In the genomic region with DNA sequence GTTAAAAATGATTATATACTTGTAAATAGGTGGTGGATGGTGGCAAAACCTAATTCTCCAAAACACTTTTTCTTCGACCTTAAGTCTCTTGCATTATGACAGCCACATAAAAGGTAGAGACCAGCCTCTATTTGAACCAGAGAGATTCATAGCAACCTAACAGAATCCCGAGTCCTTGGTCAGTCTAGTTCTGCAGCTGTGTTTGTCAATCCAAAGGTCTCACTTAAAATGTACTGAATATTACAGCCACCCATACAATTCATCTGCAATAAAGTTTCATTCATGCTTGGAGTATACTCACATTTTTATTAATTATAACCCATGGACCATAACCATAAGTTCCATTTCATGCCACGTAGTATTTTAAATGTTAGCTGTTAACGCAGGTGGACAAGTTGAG, we compare ENCODE assay signal across 20 cellular contexts.
DNase-seq lines count a peak whose midpoint lies in the region; ATAC-seq, FAIRE-seq and TF ChIP-seq lines count a peak whose summit lies in the region.
"Had no signal": no experiment of that assay in that cellular context is flagged by ENCODE, and none has a peak within 500 bp of the region (broad histone marks: within the 10 kb centered on the region; RNA-seq: fewer than 3 reads in every experiment).

No MANE protein-coding gene starts in this region.

- no peak overlapping the region for H2AFZ ChIP-seq in HepG2 (ENCODE audit: low read length)
- H2AFZ ChIP-seq: GM23338 had no signal

- POLR2A ChIA-PET in HepG2 (lab: Yijun Ruan, JAX), result no interaction called here

- H3K27ac ChIP-seq in SJCRH30 (no peak overlapping the region), HepG2 (ENCODE audit: extremely low read length, insufficient read depth, low read length) (no peak overlapping the region), small intestine (ENCODE audit: low read depth in 1 of 2, low read length in 1 of 2) (no peak overlapping the region), uterus (no peak overlapping the region)

- in situ Hi-C loops in HepG2 (cut with HindIII; ENCODE audit: extremely low pct_ligation_motif_present, low pct_unique_long_range_greater_than_20kb), result no loop called here

- H3K36me3 ChIP-seq in SJCRH30, result no peaks in the 10 kb centered on the region
- H3K36me3 ChIP-seq in HepG2 (replicated peaks in 1 of 2; ENCODE audit: control insufficient read depth in 1 of 2, insufficient read depth in 2 of 2, low read length in 2 of 2), result no peaks in the 10 kb centered on the region
- H3K36me3 ChIP-seq in mucosa of descending colon (ENCODE audit: low read depth), result no peaks in the 10 kb centered on the region
- H3K36me3 ChIP-seq in small intestine (ENCODE audit: control insufficient read depth in 2 of 2, insufficient read depth in 2 of 2, low read length in 2 of 2), result no peaks in the 10 kb centered on the region
- H3K36me3 ChIP-seq in uterus, result no peaks in the 10 kb centered on the region

- TF ChIP-seq POLR2A in HepG2 (IDR thresholded peaks at IDR 0.05; ENCODE audit: insufficient read depth in 1 of 2, low read depth in 2 of 2, low read length in 2 of 2) (no peak), uterus (IDR thresholded peaks at IDR 0.05) (no peak)

- TF ChIP-seq CTCF in HepG2 (CRISPR knock-in tag; IDR thresholded peaks at IDR 0.05) (no peak), mucosa of descending colon (IDR thresholded peaks at IDR 0.05) (no peak), uterus (IDR thresholded peaks at IDR 0.05) (no peak)

- no peaks in the 10 kb centered on the region for H3K9me3 ChIP-seq in SJCRH30 (replicated peaks)
- H3K9me3 ChIP-seq in HepG2 (ENCODE audit: low read length), result no peaks in the 10 kb centered on the region
- H3K9me3 ChIP-seq in mucosa of descending colon, result no peaks in the 10 kb centered on the region
- no peaks in the 10 kb centered on the region for H3K9me3 ChIP-seq in small intestine (ENCODE audit: control insufficient read depth, low read depth)
- no peaks in the 10 kb centered on the region for H3K9me3 ChIP-seq in uterus

- no peak for TF ChIP-seq EP300 in HepG2 (IDR thresholded peaks at IDR 0.05; ENCODE audit: low read depth in 2 of 2, low read length in 2 of 2)
- TF ChIP-seq EP300 in HepG2 (CRISPR knock-in tag; IDR thresholded peaks at IDR 0.05; ENCODE audit: borderline replicate concordance), result no peak

- DNase-seq in SJCRH30 (peak; percentile 14 to 50), HepG2 (ENCODE audit: low spot score) (no peak), mucosa of descending colon (peak in 1 of 3 donors; percentile 6), small intestine (peak; percentile 7), uterus (no peak), A172 (ENCODE audit: low spot score) (no peak)
- DNase-seq in activated CD8-positive, alpha-beta memory T cell treated with anti-CD3 and anti-CD28 coated beads for 24 hours, result no peak
- DNase-seq: 8988T; C1 segment of cervical spinal cord; Calu3; CD4-positive, alpha-beta memory T cell; COR-L47; DMS53; DMS79 treated with DMSO at 0.1 percent for 48 hours; GF-D8; H9 had no signal

- H3K79me2 ChIP-seq in HepG2 (ENCODE audit: insufficient read depth, low read length), result no peaks in the 10 kb centered on the region

- no peaks in the 10 kb centered on the region for H3K27me3 ChIP-seq in SJCRH30
- no peaks in the 10 kb centered on the region for H3K27me3 ChIP-seq in HepG2 (ENCODE audit: control insufficient read depth in 1 of 2, insufficient read depth in 2 of 2, low read length in 2 of 2)
- H3K27me3 ChIP-seq in small intestine (ENCODE audit: control insufficient read depth in 2 of 2, insufficient read depth in 2 of 2, low read length in 2 of 2), result no peaks in the 10 kb centered on the region
- no peaks in the 10 kb centered on the region for H3K27me3 ChIP-seq in uterus

- intact Hi-C loops in HepG2 (cut with micrococcal nuclease; ENCODE audit: unreplicated experiment) (no loop called here), mucosa of descending colon (cut with DNase I, micrococcal nuclease) (no loop called here), uterus (cut with DNase I; ENCODE audit: low total_unique reads) (no loop called here)

- no peak overlapping the region for H3K9ac ChIP-seq in HepG2 (ENCODE audit: insufficient read depth, low read depth, low read length)

- BruUV-seq in HepG2 (replicated peaks; lab: Mats Ljungman, UMichigan), result no TSS peak

- no peaks in the 10 kb centered on the region for H4K20me1 ChIP-seq in HepG2 (ENCODE audit: insufficient read depth, low read length)

- no peak overlapping the region for H3K4me3 ChIP-seq in SJCRH30
- H3K4me3 ChIP-seq in HepG2 (replicated peaks in 1 of 3; ENCODE audit: insufficient read depth in 1 of 3, low read depth in 2 of 3, low read length in 3 of 3), result no peak overlapping the region
- H3K4me3 ChIP-seq in mucosa of descending colon, result no peak overlapping the region
- no peak overlapping the region for H3K4me3 ChIP-seq in small intestine (ENCODE audit: low read depth in 1 of 2, low read length in 2 of 2)
- H3K4me3 ChIP-seq in uterus, result no peak overlapping the region
- H3K4me3 ChIP-seq: GM23338 had no signal

- ATAC-seq in HepG2, result peak; percentile 67
- peak; percentile 81 for ATAC-seq in mucosa of descending colon
- ATAC-seq: GM23338, HCT116 had no signal

- no peaks in the 10 kb centered on the region for H3K4me1 ChIP-seq in SJCRH30
- H3K4me1 ChIP-seq in HepG2 (ENCODE audit: insufficient read depth, low read length), result no peaks in the 10 kb centered on the region
- no peaks in the 10 kb centered on the region for H3K4me1 ChIP-seq in mucosa of descending colon (ENCODE audit: low read depth)
- H3K4me1 ChIP-seq in small intestine (ENCODE audit: control insufficient read depth in 2 of 2, insufficient read depth in 1 of 2, low read depth in 1 of 2, low read length in 1 of 2), result no peaks in the 10 kb centered on the region
- H3K4me1 ChIP-seq in uterus, result no peaks in the 10 kb centered on the region

- FAIRE-seq in HepG2 (lab: Jason Lieb, UNC) (no peak), small intestine (lab: Jason Lieb, UNC) (no peak)
- FAIRE-seq: GM12891, GM18507 had no signal

- H3K4me2 ChIP-seq in HepG2 (ENCODE audit: low read depth, low read length), result no peak overlapping the region
- H3K4me2 ChIP-seq: GM23338 had no signal

- TF ChIP-seq RAD21 in HepG2 (CRISPR knock-in tag; IDR thresholded peaks at IDR 0.05), result no peak

- CTCF ChIA-PET in HepG2 (lab: Yijun Ruan, JAX; ENCODE audit: low intra/inter-chr PET ratio, low total read pairs), result no interaction called here

- 72% methylated on average over 4 of the region's 4 CpGs for WGBS in HepG2 (ENCODE audit: low lambda C conversion rate)
- 18 to 70% (median 47%) methylated on average over 4 of the region's 4 CpGs for WGBS in small intestine, 3 donors

TF ChIP-seq in HepG2, 621 proteins besides CTCF, POLR2A, EP300 and RAD21 (continues in another document):
- TF ChIP-seq HBP1 (CRISPR knock-in tag; IDR thresholded peaks at IDR 0.05; ENCODE audit: low read depth), result no peak

Comparison
In these comparisons a context has a peak if more than half of its experiments do, and no peak if none do; other contexts are left out.
1. DNase-seq: peak in SJCRH30 (2 of 2) and small intestine (single experiment); none in HepG2 (single experiment), activated CD8-positive, alpha-beta memory T cell treated with anti-CD3 and anti-CD28 coated beads for 24 hours (single experiment), uterus (0 of 2) and A172 (single experiment).